In genomic region chr4:70651864-70652506, GRCh38 we compare ENCODE assay signal across 8 cellular contexts. TPM values are rescaled to one million over a fixed set of nuclear protein-coding genes. Genes with fewer than 3 reads are reported as not detected.
A peak's percentile ranks its signal among the peaks of the same experiment; 100 is the strongest.
DNase-seq lines count a peak whose midpoint lies in the region; ATAC-seq and TF ChIP-seq lines count a peak whose summit lies in the region.

No MANE protein-coding gene starts in this region.

- no peaks in the 10 kb centered on the region for H3K4me1 ChIP-seq in foreskin keratinocyte
- H3K4me1 ChIP-seq in psoas muscle: no peaks in the 10 kb centered on the region

- TF ChIP-seq CTCF in GM12865 (IDR thresholded peaks at IDR 0.05; ENCODE audit: insufficient read depth, low read depth, low read length, missing control alignments): peak; percentile 39
- peak; percentile 71 for TF ChIP-seq CTCF in foreskin keratinocyte (conservative IDR thresholded peaks at IDR 0.05)
- peak; percentile 58 for TF ChIP-seq CTCF in psoas muscle (IDR thresholded peaks at IDR 0.05)

- WGBS in psoas muscle, 3 donors: 5 to 10% (median 7%) methylated on average over 4 of the region's 4 CpGs

- H3K36me3 ChIP-seq in psoas muscle (ENCODE audit: insufficient read depth in 1 of 2, low read depth in 1 of 2): no peaks in the 10 kb centered on the region

- H3K4me3 ChIP-seq in GM12865 (ENCODE audit: low read depth, low read length) (no peak overlapping the region), psoas muscle (no peak overlapping the region)
- H3K4me3 ChIP-seq in Jurkat, Clone E6-1 (ENCODE audit: low read length): no peak overlapping the region

- H3K27me3 ChIP-seq in foreskin keratinocyte: peaks cover 4% of the 10 kb centered on the region
- no peaks in the 10 kb centered on the region for H3K27me3 ChIP-seq in psoas muscle (ENCODE audit: insufficient read depth in 3 of 3, low read length in 2 of 3)

- DNase-seq in AG08395 (ENCODE audit: low spot score) (peak; percentile 57), GM12865 (ENCODE audit: low read depth) (peak; percentile 49), SKM-1 (lab: John Stamatoyannopoulos, UW; ENCODE audit: unreplicated experiment) (peak; percentile 46), foreskin keratinocyte (peak in 1 of 2 donors; percentile 25), psoas muscle (no peak), NCI-H1105 (lab: John Stamatoyannopoulos, UW) (no peak)
- peak; percentile 65 for DNase-seq in Jurkat, Clone E6-1 (ENCODE audit: low read depth, low spot score)

- intact Hi-C loops in psoas muscle (cut with DNase I): loop anchor here in 1 of 2 donors (5.0 kb wide), 1 partner anchor 35 kb away; the partner anchor contains the start of gene UTP3

- H3K27ac ChIP-seq in foreskin keratinocyte (no peak overlapping the region), psoas muscle (no peak overlapping the region)

- H3K9me3 ChIP-seq in psoas muscle: no peaks in the 10 kb centered on the region

- ATAC-seq in foreskin keratinocyte (peak; percentile 71), psoas muscle (peak in 2 of 4 donors; percentile 58 to 82), HG02981 (IDR thresholded peaks at IDR 0.05; ENCODE audit: unreplicated experiment) (no peak)

RNA-seq across cellular contexts. Expression of gene JCHAIN, which starts 14.3 kb away (rescaled TPM):
- polyA plus RNA-seq in Jurkat, Clone E6-1 (2012; ENCODE audit: insufficient read depth, insufficient read length): not detected
- total RNA-seq in foreskin keratinocyte: not detected in 2 replicates
- polyA plus RNA-seq in foreskin keratinocyte: not detected in 2 replicates
- 1 to 10 TPM in 3 of 4 donors, under 1 TPM in 1; 0.50 to 3.0 (median 1.7) TPM for total RNA-seq in psoas muscle
- under 1 TPM; 0.13 to 0.73 (median 0.15) TPM for polyA plus RNA-seq in psoas muscle

RNA-seq across cellular contexts. Expression of gene ENAM, which starts 23.4 kb away (rescaled TPM):
- not detected for polyA plus RNA-seq in Jurkat, Clone E6-1 (2012; ENCODE audit: insufficient read depth, insufficient read length)
- not detected in 2 replicates for total RNA-seq in foreskin keratinocyte
- not detected in 2 replicates for polyA plus RNA-seq in foreskin keratinocyte
- 1 to 10 TPM; 1.6 to 6.6 (median 3.0) TPM for total RNA-seq in psoas muscle
- polyA plus RNA-seq in psoas muscle: 1 to 10 TPM in 1 of 3 donors, under 1 TPM in 2; 0.08 to 1.5 (median 0.65) TPM

RNA-seq across cellular contexts. Expression of gene UTP3, which starts 36.3 kb away (rescaled TPM):
- polyA plus RNA-seq in Jurkat, Clone E6-1 (2012; ENCODE audit: insufficient read depth, insufficient read length): 46.5 TPM
- 27.2 and 31.4 TPM in 2 replicates for total RNA-seq in foreskin keratinocyte
- polyA plus RNA-seq in foreskin keratinocyte: 22.3 and 27.5 TPM in 2 replicates
- total RNA-seq in psoas muscle: 10 to 100 TPM; 13.1 to 22.6 (median 20.2) TPM
- 10 to 100 TPM; 13.0 to 32.5 (median 28.6) TPM for polyA plus RNA-seq in psoas muscle

RNA-seq across cellular contexts. Expression of gene AMBN, which starts 59.9 kb away (rescaled TPM):
- not detected for polyA plus RNA-seq in Jurkat, Clone E6-1 (2012; ENCODE audit: insufficient read depth, insufficient read length)
- total RNA-seq in foreskin keratinocyte: not detected in 2 replicates
- polyA plus RNA-seq in foreskin keratinocyte: not detected in 2 replicates
- not detected for total RNA-seq in psoas muscle
- not detected for polyA plus RNA-seq in psoas muscle

Comparison
In these comparisons a context has a peak if more than half of its experiments do, and no peak if none do; other contexts are left out.
1. DNase-seq: peak in AG08395 (single experiment), GM12865 (single experiment), Jurkat, Clone E6-1 (single experiment) and SKM-1 (single experiment); none in psoas muscle (0 of 2) and NCI-H1105 (single experiment).
2. Peak in every context shown above with its lines, with median percentiles within 50 percentile points of each other: CTCF ChIP-seq.